26 cellular contexts compared by ENCODE assay signal in the genomic region with DNA sequence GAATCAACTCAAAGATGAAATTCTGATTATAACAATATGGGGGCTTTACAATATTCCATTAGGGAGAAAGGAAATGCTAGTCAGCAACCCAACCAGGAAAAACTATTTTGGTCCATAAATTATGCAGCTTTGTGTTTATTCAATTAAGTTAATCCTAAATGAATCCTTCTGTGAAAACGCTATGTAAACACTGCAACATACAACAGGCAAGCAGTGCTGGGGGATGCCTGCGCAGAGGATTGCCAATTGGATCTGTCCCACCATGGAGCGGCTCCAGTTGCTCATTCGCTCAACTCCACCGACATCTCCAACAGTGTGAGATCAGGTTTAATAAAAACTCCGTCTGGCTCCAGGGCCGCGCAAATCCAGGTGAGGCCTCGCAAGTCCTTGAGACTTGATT.
"Had no signal": no experiment of that assay in that cellular context is flagged by ENCODE, and none has a peak within 500 bp of the region (broad histone marks: within the 10 kb centered on the region; RNA-seq: fewer than 3 reads in every experiment).

No MANE protein-coding gene starts in this region.

- H3K27ac ChIP-seq: SJCRH30, VCaP had no signal

- DNase-seq: activated CD4-positive, alpha-beta memory T cell treated with anti-CD3 and anti-CD28 coated beads, Interleukin-2, amount 10 ng/mL, durations not matched to agents 7 days and 5 days; activated CD4-positive, alpha-beta T cell treated with anti-CD3 and anti-CD28 coated beads, Interleukin-2, amount 50 U/mL, for 1 hour; activated CD4-positive, CD25-positive, alpha-beta regulatory T cell; activated gamma-delta T cell; activated naive CD4-positive, alpha-beta T cell treated with anti-CD3 and anti-CD28 coated beads for 36 hours; activated T-cell treated with anti-CD3 and anti-CD28 coated beads for 4 hours; activated T-cell treated with anti-CD3 and anti-CD28 coated beads, Interleukin-2, amount 50 U/mL, for 48 hours; amygdala; IMR-90; Kasumi-1; KBM-7; NCI-H1105 treated with DMSO at 0.1 percent for 48 hours; NCI-H146; NCI-H187 treated with DMSO at 0.1 percent for 48 hours; NCI-H2171; NCI-H524 treated with DMSO at 0.1 percent for 48 hours; NCI-H774; NK-92 treated with Interleukin-12 subunit alpha and Interleukin-12 subunit beta, amount 100 ng/mL, for 24 hours; OCI-M1; RPMI8226; SJCRH30; T-helper 1 cell had no signal

- H3K9me3 ChIP-seq: SJCRH30 had no signal

- H3K4me3 ChIP-seq: SJCRH30 had no signal

- H3K36me3 ChIP-seq: SJCRH30 had no signal

- H3K27me3 ChIP-seq: SJCRH30 had no signal

- H3K4me1 ChIP-seq: SJCRH30 had no signal

- ATAC-seq: activated T-helper 17 cell treated with anti-CD3 and anti-CD28 coated beads, Interleukin-2, amount 50 U/mL, for 72 hours; Panc1; Right ventricle myocardium inferior had no signal
